ENCODE assay signal across 17 cellular contexts in the genomic region with DNA sequence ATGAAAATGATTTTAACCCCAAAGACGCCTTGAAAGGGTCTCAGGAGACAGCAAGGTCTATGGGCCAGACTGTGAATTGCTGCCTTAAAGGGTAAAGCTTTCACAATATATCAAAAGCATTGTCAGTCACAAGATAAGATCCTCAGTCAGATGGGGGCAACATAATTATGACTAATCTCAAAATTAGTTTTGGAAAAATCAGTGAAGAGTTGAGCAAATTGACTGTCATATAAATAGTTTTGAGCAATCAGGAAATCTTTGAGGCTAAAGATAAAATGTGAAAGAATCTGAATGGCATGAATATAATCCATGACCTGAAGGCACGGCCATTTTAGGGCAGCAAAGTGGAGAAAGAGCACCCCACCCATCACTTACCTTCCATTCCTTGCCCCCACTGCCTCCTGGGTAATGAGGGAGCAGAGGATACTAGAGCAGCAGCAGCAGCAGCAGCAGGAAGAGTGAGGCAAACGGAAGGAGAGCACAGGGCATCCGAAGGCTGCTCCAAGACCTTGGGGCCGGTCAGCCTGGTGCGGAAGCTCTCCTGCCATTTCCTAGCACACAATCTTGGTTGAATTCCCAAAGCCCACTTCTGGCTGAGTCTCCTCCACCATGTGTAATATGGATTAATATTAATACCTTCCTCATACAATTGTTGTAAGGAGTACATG. TPM values are rescaled to one million over a fixed set of nuclear protein-coding genes. Genes with fewer than 3 reads are reported as not detected.
DNase-seq lines count a peak whose midpoint lies in the region; ATAC-seq and TF ChIP-seq lines count a peak whose summit lies in the region.
"Had no signal": no experiment of that assay in that cellular context is flagged by ENCODE, and none has a peak within 500 bp of the region (broad histone marks: within the 10 kb centered on the region; RNA-seq: fewer than 3 reads in every experiment).

No MANE protein-coding gene starts in this region.

- intact Hi-C loops in activated CD4-positive, alpha-beta T cell treated with anti-CD3 and anti-CD28 coated beads for 36 hours (cut with DNase I, micrococcal nuclease), result no loop called here

- DNase-seq in HAP-1 (ENCODE audit: low spot score in 2 of 2), result peak; percentile 42 to 57
- DNase-seq in RWPE2 (ENCODE audit: low spot score), result no peak
- peak; percentile 72 for DNase-seq in islet precursor cell
- no peak for DNase-seq in suprapubic skin (ENCODE audit: low spot score in 2 of 2)
- DNase-seq in erythroblast (lab: John Stamatoyannopoulos, UW), result no peak
- no peak for DNase-seq in BE2C
- no peak for DNase-seq in activated CD4-positive, alpha-beta T cell treated with anti-CD3 and anti-CD28 coated beads for 36 hours
- DNase-seq: Karpas-422, MG63, NCI-H1048, NCI-H1436, NCI-H1930, NCI-H446, NCI-H69 had no signal

- H3K4me1 ChIP-seq in HAP-1 (peaks cover 21% of the 10 kb centered on the region), RWPE2 (ENCODE audit: insufficient read depth, poor library complexity, severe bottlenecking) (peaks cover 22% of the 10 kb centered on the region), suprapubic skin (peaks cover 7% of the 10 kb centered on the region), BE2C (no peaks in the 10 kb centered on the region; the same call in 1 of the 2 replicates)

- H3K27ac ChIP-seq in RWPE2 (ENCODE audit: poor library complexity, severe bottlenecking), result peak overlapping the region; percentile 74
- H3K27ac ChIP-seq in suprapubic skin, result peak overlapping the region; percentile 28
- H3K27ac ChIP-seq: BLaER1 treated with 17β-estradiol and CSF1 and Interleukin-3, amounts not matched to agents 10 nM and 100 nM had no signal

- peaks cover 18% of the 10 kb centered on the region for H3K36me3 ChIP-seq in HAP-1 (replicated peaks)
- H3K36me3 ChIP-seq in RWPE2 (ENCODE audit: low read depth), result peaks cover 32% of the 10 kb centered on the region
- H3K36me3 ChIP-seq in suprapubic skin, result no peaks in the 10 kb centered on the region
- H3K36me3 ChIP-seq in BE2C, result peaks cover 46% of the 10 kb centered on the region
- H3K36me3 ChIP-seq: MG63 had no signal

- 58% methylated on average over 6 of the region's 6 CpGs for WGBS in suprapubic skin

- in situ Hi-C loops in HAP-1 (cut with MboI; ENCODE audit: low sequenced_read_pairs), result no loop called here

- no peak overlapping the region for H3K27ac Mint-ChIP-seq in activated CD4-positive, alpha-beta T cell treated with anti-CD3 and anti-CD28 coated beads for 36 hours

- H3K9me3 ChIP-seq in HAP-1, result no peaks in the 10 kb centered on the region
- no peaks in the 10 kb centered on the region for H3K9me3 ChIP-seq in RWPE2 (ENCODE audit: severe bottlenecking)
- no peaks in the 10 kb centered on the region for H3K9me3 ChIP-seq in suprapubic skin
- no peaks in the 10 kb centered on the region for H3K9me3 ChIP-seq in BE2C
- H3K9me3 ChIP-seq: MG63 had no signal

- H3K4me3 ChIP-seq in HAP-1 (no peak overlapping the region), RWPE2 (ENCODE audit: severe bottlenecking) (no peak overlapping the region), suprapubic skin (no peak overlapping the region), BE2C (ENCODE audit: low read depth, low read length) (no peak overlapping the region)
- H3K4me3 ChIP-seq: BLaER1 treated with 17β-estradiol and CSF1 and Interleukin-3, amounts not matched to agents 10 nM and 100 nM; MG63 had no signal

- peak; percentile 11; the same call in 1 of the 3 replicates for ATAC-seq in RWPE2 (ENCODE audit: low read depth)
- no peak for ATAC-seq in activated CD4-positive, alpha-beta T cell treated with anti-CD3 and anti-CD28 coated beads for 36 hours
- ATAC-seq: Panc1, Right ventricle myocardium inferior had no signal

- H3K27me3 ChIP-seq in HAP-1 (ENCODE audit: low read depth), result no peaks in the 10 kb centered on the region
- H3K27me3 ChIP-seq in RWPE2 (ENCODE audit: insufficient read depth, poor library complexity, severe bottlenecking), result no peaks in the 10 kb centered on the region
- no peaks in the 10 kb centered on the region for H3K27me3 ChIP-seq in suprapubic skin
- no peaks in the 10 kb centered on the region for H3K27me3 ChIP-seq in BE2C
- H3K27me3 ChIP-seq: MG63 had no signal

- H3K9me3 Mint-ChIP-seq in activated CD4-positive, alpha-beta T cell treated with anti-CD3 and anti-CD28 coated beads for 36 hours (ENCODE audit: low read depth), result no peaks in the 10 kb centered on the region

- no peaks in the 10 kb centered on the region for H3K4me1 Mint-ChIP-seq in activated CD4-positive, alpha-beta T cell treated with anti-CD3 and anti-CD28 coated beads for 36 hours

- no peak for TF ChIP-seq EP300 in suprapubic skin (IDR thresholded peaks at IDR 0.05)

- H3K36me3 Mint-ChIP-seq in activated CD4-positive, alpha-beta T cell treated with anti-CD3 and anti-CD28 coated beads for 36 hours (ENCODE audit: low read depth), result no peaks in the 10 kb centered on the region

- TF ChIP-seq CTCF in RWPE2 (IDR thresholded peaks at IDR 0.05; ENCODE audit: poor library complexity, severe bottlenecking) (no peak), suprapubic skin (IDR thresholded peaks at IDR 0.05) (no peak), BE2C (IDR thresholded peaks at IDR 0.05; ENCODE audit: low read depth, low read length) (no peak)

- H3K27me3 Mint-ChIP-seq in activated CD4-positive, alpha-beta T cell treated with anti-CD3 and anti-CD28 coated beads for 36 hours, result peaks cover 2% of the 10 kb centered on the region

- CTCF ChIA-PET in activated CD4-positive, alpha-beta T cell treated with anti-CD3 and anti-CD28 coated beads for 36 hours (lab: Charles Lee), result interaction anchor here (0.6 kb wide), 1 partner anchor 257 kb away, joined by 3 read pairs; no protein-coding TSS in a partner anchor

- POLR2A ChIA-PET in activated CD4-positive, alpha-beta T cell treated with anti-CD3 and anti-CD28 coated beads for 36 hours (lab: Charles Lee), result no interaction called here

- TF ChIP-seq POLR2A in suprapubic skin (IDR thresholded peaks at IDR 0.05) (no peak), erythroblast (IDR thresholded peaks at IDR 0.05; ENCODE audit: low read length) (no peak)

- H3K4me3 Mint-ChIP-seq in activated CD4-positive, alpha-beta T cell treated with anti-CD3 and anti-CD28 coated beads for 36 hours, result no peak overlapping the region

RNA-seq across cellular contexts. Expression of a gene that starts 7.0 kb away (rescaled TPM):
- 10 to 100 TPM; 19.1 to 39.5 (median 22.8) TPM for total RNA-seq in suprapubic skin
- 6.8 TPM for polyA plus RNA-seq in BE2C (2012; ENCODE audit: insufficient read depth, insufficient read length, low read depth)
- total RNA-seq in activated CD4-positive, alpha-beta T cell treated with anti-CD3 and anti-CD28 coated beads for 36 hours, result under 1 TPM; 0.05 to 0.19 TPM

Comparison
In these comparisons a context has a peak if more than half of its experiments do, and no peak if none do; other contexts are left out.
1. DNase-seq: peak in HAP-1 (2 of 2) and islet precursor cell (single experiment); none in RWPE2 (single experiment), suprapubic skin (0 of 2), erythroblast (0 of 2), BE2C (single experiment) and activated CD4-positive, alpha-beta T cell treated with anti-CD3 and anti-CD28 coated beads for 36 hours (single experiment).
2. RNA of a gene that starts 7.0 kb away (total RNA-seq): 19.1 to 39.5 TPM in suprapubic skin; 0.05 to 0.19 TPM in activated CD4-positive, alpha-beta T cell treated with anti-CD3 and anti-CD28 coated beads for 36 hours; every median in the first group is over 10 times any median in the second.